4 cellular contexts compared by ENCODE assay signal in genomic region chr19:43163135-43163534, GRCh38. TPM values are rescaled to one million over a fixed set of nuclear protein-coding genes. Genes with fewer than 3 reads are reported as not detected.
"Had no signal": no experiment of that assay in that cellular context is flagged by ENCODE, and none has a peak within 500 bp of the region (broad histone marks: within the 10 kb centered on the region; RNA-seq: fewer than 3 reads in every experiment).

No MANE protein-coding gene starts in this region.

RNA-seq across cellular contexts. Expression of gene PSG5, which starts 23.2 kb away (rescaled TPM):
- total RNA-seq: Peyer's patch, Right ventricle myocardium inferior, SJCRH30, SK-MEL-5 had no signal

RNA-seq across cellular contexts. Expression of gene PSG4, which starts 42.3 kb away (rescaled TPM):
- total RNA-seq: Peyer's patch, Right ventricle myocardium inferior, SJCRH30 had no signal
